Comparison of ENCODE assay signal across 1 cellular context in the genomic region with DNA sequence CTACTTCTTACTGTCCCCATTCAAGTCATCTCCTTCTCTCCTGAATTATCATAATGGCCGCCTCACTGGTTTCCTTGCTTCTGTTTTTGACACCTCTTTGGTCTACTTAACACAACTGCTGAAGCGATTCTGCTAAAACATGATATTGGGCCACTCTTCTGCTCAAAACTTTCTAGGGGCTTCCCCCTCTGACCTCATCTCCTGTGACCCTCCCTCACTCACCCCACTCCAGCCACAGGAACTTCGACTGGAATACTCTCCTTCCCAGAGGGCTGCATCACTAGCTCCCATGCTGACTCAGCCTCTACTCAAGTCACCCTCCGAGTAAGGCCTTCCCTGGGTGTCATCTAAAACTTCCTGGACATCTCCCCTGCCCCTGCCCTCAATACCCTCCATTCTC.
TF ChIP-seq lines count a peak whose summit lies in the region.

No MANE protein-coding gene starts in this region.

TF ChIP-seq in IMR-90, 13 proteins besides CTCF, POLR2A, EP300 and RAD21:
- TF ChIP-seq, protein P1, sequence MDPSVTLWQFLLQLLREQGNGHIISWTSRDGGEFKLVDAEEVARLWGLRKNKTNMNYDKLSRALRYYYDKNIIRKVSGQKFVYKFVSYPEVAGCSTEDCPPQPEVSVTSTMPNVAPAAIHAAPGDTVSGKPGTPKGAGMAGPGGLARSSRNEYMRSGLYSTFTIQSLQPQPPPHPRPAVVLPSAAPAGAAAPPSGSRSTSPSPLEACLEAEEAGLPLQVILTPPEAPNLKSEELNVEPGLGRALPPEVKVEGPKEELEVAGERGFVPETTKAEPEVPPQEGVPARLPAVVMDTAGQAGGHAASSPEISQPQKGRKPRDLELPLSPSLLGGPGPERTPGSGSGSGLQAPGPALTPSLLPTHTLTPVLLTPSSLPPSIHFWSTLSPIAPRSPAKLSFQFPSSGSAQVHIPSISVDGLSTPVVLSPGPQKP (IDR thresholded peaks at IDR 0.05; ENCODE audit: borderline replicate concordance, low read depth, low read length): no peak
- TF ChIP-seq, protein P2, sequence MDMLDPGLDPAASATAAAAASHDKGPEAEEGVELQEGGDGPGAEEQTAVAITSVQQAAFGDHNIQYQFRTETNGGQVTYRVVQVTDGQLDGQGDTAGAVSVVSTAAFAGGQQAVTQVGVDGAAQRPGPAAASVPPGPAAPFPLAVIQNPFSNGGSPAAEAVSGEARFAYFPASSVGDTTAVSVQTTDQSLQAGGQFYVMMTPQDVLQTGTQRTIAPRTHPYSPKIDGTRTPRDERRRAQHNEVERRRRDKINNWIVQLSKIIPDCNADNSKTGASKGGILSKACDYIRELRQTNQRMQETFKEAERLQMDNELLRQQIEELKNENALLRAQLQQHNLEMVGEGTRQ (IDR thresholded peaks at IDR 0.05; ENCODE audit: low read depth, low read length): no peak
- no peak for TF ChIP-seq RCOR1 (IDR thresholded peaks at IDR 0.05; ENCODE audit: insufficient replicate concordance, low read length)
- no peak for TF ChIP-seq BHLHE40 (IDR thresholded peaks at IDR 0.05; ENCODE audit: low read depth, low read length)
- no peak for TF ChIP-seq SMC3 (IDR thresholded peaks at IDR 0.05; ENCODE audit: low read depth, low read length)
- no peak for TF ChIP-seq CHD1 (IDR thresholded peaks at IDR 0.05; ENCODE audit: low read depth, low read length)
TF ChIP-seq in IMR-90: peak in this region for 0.
